ENCODE assay signal across 23 cellular contexts in genomic region chr4:24863799-24864198, GRCh38. TPM values are rescaled to one million over a fixed set of nuclear protein-coding genes. Genes with fewer than 3 reads are reported as not detected.
A peak's percentile ranks its signal among the peaks of the same experiment; 100 is the strongest.
DNase-seq lines count a peak whose midpoint lies in the region; ATAC-seq, FAIRE-seq and TF ChIP-seq lines count a peak whose summit lies in the region.
"Had no signal": no experiment of that assay in that cellular context is flagged by ENCODE, and none has a peak within 500 bp of the region (broad histone marks: within the 10 kb centered on the region; RNA-seq: fewer than 3 reads in every experiment).

No MANE protein-coding gene starts in this region.

- H3K4me1 ChIP-seq in BLaER1 (peaks cover 25% of the 10 kb centered on the region), HEK293 (ENCODE audit: control insufficient read depth, insufficient read depth, low read length) (no peaks in the 10 kb centered on the region), adipocyte (ENCODE audit: control insufficient read depth, insufficient read depth, low read length) (peaks cover 5% of the 10 kb centered on the region)
- H3K4me1 ChIP-seq: BE2C, Caco-2 had no signal

- no peak overlapping the region for H3K4me2 ChIP-seq in BLaER1
- H3K4me2 ChIP-seq: BLaER1 treated with 17β-estradiol and CSF1 and Interleukin-3, amounts not matched to agents 10 nM and 100 nM had no signal

- TF ChIP-seq CTCF in HEK293 (tag by site-specific recombination; IDR thresholded peaks at IDR 0.05): no peak

- H3K27ac ChIP-seq in BLaER1: no peak overlapping the region
- no peak overlapping the region for H3K27ac ChIP-seq in HEK293 (ENCODE audit: extremely low read depth, low read depth, low read length)
- H3K27ac ChIP-seq: BLaER1 treated with 17β-estradiol and CSF1 and Interleukin-3, amounts not matched to agents 10 nM and 100 nM; C4-2B had no signal

- H3K9ac ChIP-seq in BLaER1 (no peak overlapping the region), adipocyte (ENCODE audit: low read length) (no peak overlapping the region)
- H3K9ac ChIP-seq: BLaER1 treated with 17β-estradiol and CSF1 and Interleukin-3, amounts not matched to agents 10 nM and 100 nM had no signal

- FAIRE-seq in GM18507 (lab: Jason Lieb, UNC): peak; percentile 53
- FAIRE-seq: A204.1, D721Med, G401.6, GM12891, GM19239 had no signal

- peaks cover 62% of the 10 kb centered on the region for H3K36me3 ChIP-seq in BLaER1
- no peaks in the 10 kb centered on the region for H3K36me3 ChIP-seq in HEK293 (ENCODE audit: control insufficient read depth in 2 of 2, insufficient read depth in 1 of 2, low read length in 2 of 2)
- H3K36me3 ChIP-seq in adipocyte (ENCODE audit: control insufficient read depth, insufficient read depth, low read length, severe bottlenecking): peaks cover 16% of the 10 kb centered on the region
- H3K36me3 ChIP-seq: BE2C had no signal

- H3K27me3 ChIP-seq in BLaER1: no peaks in the 10 kb centered on the region
- no peaks in the 10 kb centered on the region for H3K27me3 ChIP-seq in adipocyte (replicated peaks; ENCODE audit: control insufficient read depth, insufficient read depth, low read length)
- H3K27me3 ChIP-seq: BLaER1 treated with 17β-estradiol and CSF1 and Interleukin-3, amounts not matched to agents 10 nM and 100 nM had no signal

- peaks cover 82% of the 10 kb centered on the region for H3K9me3 ChIP-seq in BLaER1
- H3K9me3 ChIP-seq in HEK293 (ENCODE audit: control insufficient read depth, insufficient read depth, low read depth, low read length): no peaks in the 10 kb centered on the region
- H3K9me3 ChIP-seq in adipocyte (ENCODE audit: control insufficient read depth, low read length): peaks cover 23% of the 10 kb centered on the region
- H3K9me3 ChIP-seq: BE2C, Caco-2 had no signal

- CTCF ChIA-PET in HEK293 (lab: Yijun Ruan, JAX): no interaction called here

- no peak for ATAC-seq in GM18861 (IDR thresholded peaks at IDR 0.05; ENCODE audit: unreplicated experiment)
- ATAC-seq: CD8-positive, alpha-beta T cell had no signal

- POLR2A ChIA-PET in HEK293 (lab: Yijun Ruan, JAX): no interaction called here

- no peak for DNase-seq in GM18507 (ENCODE audit: extremely low spot score, insufficient read length, low read depth)
- DNase-seq in adipocyte (ENCODE audit: low read depth): no peak
- DNase-seq in mesenteric fat pad (ENCODE audit: low spot score): no peak
- DNase-seq in activated gamma-delta T cell (lab: John Stamatoyannopoulos, UW): no peak
- DNase-seq: 8988T; ACHN; BE2C; Caco-2; Calu3; CD4-positive, alpha-beta T cell; CD8-positive, alpha-beta T cell; DMS79 treated with DMSO at 0.1 percent for 48 hours; GF-D8 had no signal

- no peaks in the 10 kb centered on the region for H4K20me1 ChIP-seq in BLaER1
- H4K20me1 ChIP-seq: BLaER1 treated with 17β-estradiol and CSF1 and Interleukin-3, amounts not matched to agents 10 nM and 100 nM had no signal

- H3K4me3 ChIP-seq in BLaER1: 0 out of 2 replicates have a peak overlapping the region, but pooled peaks have one; percentile 13
- H3K4me3 ChIP-seq in HEK293 (ENCODE audit: low read depth, low read length): no peak overlapping the region
- peak overlapping the region; percentile 29 for H3K4me3 ChIP-seq in adipocyte (ENCODE audit: low read length)

TF ChIP-seq in HEK293, 187 proteins besides CTCF, POLR2A, EP300 and RAD21:
- TF ChIP-seq ZNF155 (tag by site-specific recombination; IDR thresholded peaks at IDR 0.05): no peak
- TF ChIP-seq ZNF530 (tag by site-specific recombination; IDR thresholded peaks at IDR 0.05; ENCODE audit: low read depth): no peak
- TF ChIP-seq, protein P1, sequence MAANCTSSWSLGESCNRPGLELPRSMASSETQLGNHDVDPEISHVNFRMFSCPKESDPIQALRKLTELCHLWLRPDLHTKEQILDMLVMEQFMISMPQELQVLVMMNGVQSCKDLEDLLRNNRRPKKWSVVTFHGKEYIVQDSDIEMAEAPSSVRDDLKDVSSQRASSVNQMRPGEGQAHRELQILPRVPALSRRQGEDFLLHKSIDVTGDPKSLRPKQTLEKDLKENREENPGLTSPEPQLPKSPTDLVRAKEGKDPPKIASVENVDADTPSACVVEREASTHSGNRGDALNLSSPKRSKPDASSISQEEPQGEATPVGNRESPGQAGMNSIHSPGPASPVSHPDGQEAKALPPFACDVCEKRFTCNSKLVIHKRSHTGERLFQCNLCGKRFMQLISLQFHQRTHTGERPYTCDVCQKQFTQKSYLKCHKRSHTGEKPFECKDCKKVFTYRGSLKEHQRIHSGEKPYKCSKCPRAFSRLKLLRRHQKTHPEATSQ (tag by site-specific recombination; IDR thresholded peaks at IDR 0.05): no peak
- TF ChIP-seq SETDB1 (IDR thresholded peaks at IDR 0.05; ENCODE audit: insufficient read length, low read length): peak; percentile 96

RNA-seq across cellular contexts. Expression of gene CCDC149, which starts 49.0 kb away (rescaled TPM):
- 23.2 TPM for total RNA-seq in mesenteric fat pad
- total RNA-seq: CD8-positive, alpha-beta T cell had no signal
